ENCODE assay signal across 15 cellular contexts in the genomic region with DNA sequence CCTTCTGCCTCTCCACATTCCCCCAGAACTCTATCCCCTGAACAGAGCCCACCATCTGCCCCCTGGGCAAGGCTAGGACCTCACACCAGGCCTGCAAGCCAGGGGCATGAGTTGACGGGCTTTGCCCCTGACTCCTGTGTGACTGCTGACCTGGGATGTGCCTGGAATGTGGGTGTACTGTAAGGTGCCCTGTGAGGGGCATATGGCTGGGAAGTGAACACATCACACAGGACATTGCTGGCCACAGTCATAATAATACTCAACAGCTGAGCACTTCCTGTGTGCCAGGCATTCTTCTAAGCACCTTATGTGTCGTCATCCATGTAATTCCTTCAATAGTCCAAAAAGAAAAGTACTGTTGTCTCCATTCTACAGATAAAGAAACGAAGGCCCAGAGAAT. TPM values are rescaled to one million over a fixed set of nuclear protein-coding genes. Genes with fewer than 3 reads are reported as not detected.
A peak's percentile ranks its signal among the peaks of the same experiment; 100 is the strongest.
DNase-seq lines count a peak whose midpoint lies in the region; ATAC-seq and TF ChIP-seq lines count a peak whose summit lies in the region.
"Had no signal": no experiment of that assay in that cellular context is flagged by ENCODE, and none has a peak within 500 bp of the region (broad histone marks: within the 10 kb centered on the region; RNA-seq: fewer than 3 reads in every experiment).

No MANE protein-coding gene starts in this region.

- no peaks in the 10 kb centered on the region for H3K36me3 ChIP-seq in breast epithelium
- H3K36me3 ChIP-seq: brain microvascular endothelial cell had no signal

- no peak for ATAC-seq in stimulated activated naive CD8-positive, alpha-beta T cell treated with anti-CD3 and anti-CD28 coated beads, Interleukin-15, Interleukin-2, amounts not matched to agents 100 U/mL and 50 U/mL, for 24 hours
- no peak for ATAC-seq in activated CD8-positive, alpha-beta T cell treated with anti-CD3 and anti-CD28 coated beads for 36 hours

- H3K4me3 Mint-ChIP-seq in stimulated activated naive CD8-positive, alpha-beta T cell treated with anti-CD3 and anti-CD28 coated beads, Interleukin-15, Interleukin-2, amounts not matched to agents 100 ng/mL and 50 ng/mL, for 24 hours: peak overlapping the region; percentile 8
- H3K4me3 Mint-ChIP-seq in activated CD8-positive, alpha-beta T cell treated with anti-CD3 and anti-CD28 coated beads for 36 hours: peak overlapping the region; percentile 11

- H3K27ac ChIP-seq in breast epithelium: no peak overlapping the region
- H3K27ac ChIP-seq: brain microvascular endothelial cell, PC-9 had no signal

- CTCF ChIA-PET in activated CD8-positive, alpha-beta T cell treated with anti-CD3 and anti-CD28 coated beads for 36 hours (lab: Charles Lee): interaction anchor here (1.6 kb wide), 1 partner anchor 16 kb away, joined by 7 read pairs; no protein-coding TSS in a partner anchor

- no peaks in the 10 kb centered on the region for H3K27me3 ChIP-seq in breast epithelium
- H3K27me3 ChIP-seq: brain microvascular endothelial cell had no signal

- intact Hi-C loops in activated CD8-positive, alpha-beta T cell treated with anti-CD3 and anti-CD28 coated beads for 36 hours (cut with micrococcal nuclease): no loop called here
- intact Hi-C loops in breast epithelium (cut with DNase I; ENCODE audit: low total_unique reads): no loop called here

- no peaks in the 10 kb centered on the region for H3K9me3 Mint-ChIP-seq in stimulated activated naive CD8-positive, alpha-beta T cell treated with anti-CD3 and anti-CD28 coated beads, Interleukin-15, Interleukin-2, amounts not matched to agents 100 ng/mL and 50 ng/mL, for 24 hours
- H3K9me3 Mint-ChIP-seq in activated CD8-positive, alpha-beta T cell treated with anti-CD3 and anti-CD28 coated beads for 36 hours: peaks cover 1% of the 10 kb centered on the region

- H3K4me1 ChIP-seq in breast epithelium: peaks cover 0 to 3% of the 10 kb centered on the region in 2 donors

- POLR2A ChIA-PET in activated CD8-positive, alpha-beta T cell treated with anti-CD3 and anti-CD28 coated beads for 36 hours (lab: Charles Lee): interaction anchor here (1.1 to 2.7 kb wide), 2 partner anchors 11 to 40 kb away, joined by 4 to 10 read pairs; no protein-coding TSS in a partner anchor

- no peak overlapping the region for H3K4me3 ChIP-seq in breast epithelium
- H3K4me3 ChIP-seq: PC-9 had no signal

- peaks cover 13% of the 10 kb centered on the region for H3K4me1 Mint-ChIP-seq in stimulated activated naive CD8-positive, alpha-beta T cell treated with anti-CD3 and anti-CD28 coated beads, Interleukin-15, Interleukin-2, amounts not matched to agents 100 ng/mL and 50 ng/mL, for 24 hours (ENCODE audit: low read depth)
- peaks cover 17% of the 10 kb centered on the region for H3K4me1 Mint-ChIP-seq in activated CD8-positive, alpha-beta T cell treated with anti-CD3 and anti-CD28 coated beads for 36 hours (ENCODE audit: low read depth)

- H3K27ac Mint-ChIP-seq in stimulated activated naive CD8-positive, alpha-beta T cell treated with anti-CD3 and anti-CD28 coated beads, Interleukin-15, Interleukin-2, amounts not matched to agents 100 ng/mL and 50 ng/mL, for 24 hours: no peak overlapping the region
- H3K27ac Mint-ChIP-seq in activated CD8-positive, alpha-beta T cell treated with anti-CD3 and anti-CD28 coated beads for 36 hours: no peak overlapping the region
- H3K27ac Mint-ChIP-seq: progenitor cell of endocrine pancreas had no signal

- H3K27me3 Mint-ChIP-seq in stimulated activated naive CD8-positive, alpha-beta T cell treated with anti-CD3 and anti-CD28 coated beads, Interleukin-15, Interleukin-2, amounts not matched to agents 100 ng/mL and 50 ng/mL, for 24 hours: peaks cover 9% of the 10 kb centered on the region
- H3K27me3 Mint-ChIP-seq in activated CD8-positive, alpha-beta T cell treated with anti-CD3 and anti-CD28 coated beads for 36 hours: peaks cover 6% of the 10 kb centered on the region

- no peak for TF ChIP-seq CTCF in activated CD8-positive, alpha-beta T cell treated with anti-CD3 and anti-CD28 coated beads for 36 hours (IDR thresholded peaks at IDR 0.05)
- TF ChIP-seq CTCF in breast epithelium (IDR thresholded peaks at IDR 0.05): no peak

- no peak for TF ChIP-seq POLR2A in breast epithelium (IDR thresholded peaks at IDR 0.05)

- H3K9me3 ChIP-seq in breast epithelium: no peaks in the 10 kb centered on the region

- no peak for DNase-seq in stimulated activated naive CD8-positive, alpha-beta T cell treated with anti-CD3 and anti-CD28 coated beads, Interleukin-15, Interleukin-2, amounts not matched to agents 100 U/mL and 50 U/mL, for 24 hours
- no peak for DNase-seq in activated CD8-positive, alpha-beta T cell treated with anti-CD3 and anti-CD28 coated beads for 36 hours
- DNase-seq in kidney tubule cell (ENCODE audit: low spot score) (peak; percentile 79), ureter (ENCODE audit: low spot score) (no peak), breast epithelium (ENCODE audit: low spot score in 2 of 2) (no peak), anterior cingulate cortex (lab: John Stamatoyannopoulos, UW) (no peak)
- DNase-seq in stimulated activated CD4-positive, alpha-beta T cell treated with anti-CD3 and anti-CD28 coated beads, Interleukin-4, amount 100 ng/mL, for 4 hours: no peak
- DNase-seq: brain microvascular endothelial cell; HCEC 1CT; mesenchymal stem cell; NCI-H446; PC-9; stimulated activated CD4-positive, alpha-beta T cell treated with anti-CD3 and anti-CD28 coated beads, Interleukin-2, amount 100 ng/mL, for 24 hours had no signal

- no peaks in the 10 kb centered on the region for H3K36me3 Mint-ChIP-seq in stimulated activated naive CD8-positive, alpha-beta T cell treated with anti-CD3 and anti-CD28 coated beads, Interleukin-15, Interleukin-2, amounts not matched to agents 100 ng/mL and 50 ng/mL, for 24 hours (ENCODE audit: low read depth)
- H3K36me3 Mint-ChIP-seq in activated CD8-positive, alpha-beta T cell treated with anti-CD3 and anti-CD28 coated beads for 36 hours (ENCODE audit: low read depth): peaks cover 4% of the 10 kb centered on the region

RNA-seq across cellular contexts. Expression of a gene that starts 13.3 kb away (rescaled TPM):
- total RNA-seq in activated CD8-positive, alpha-beta T cell treated with anti-CD3 and anti-CD28 coated beads for 36 hours: 1 to 10 TPM; 4.5 to 5.9 TPM
- total RNA-seq in ureter (17.7 TPM), breast epithelium (10 to 100 TPM in 2 of 3 donors, 1 to 10 TPM in 1; 9.0 to 19.6 (median 11.1) TPM)

RNA-seq across cellular contexts. Expression of a gene that starts 27.2 kb away (rescaled TPM):
- total RNA-seq in activated CD8-positive, alpha-beta T cell treated with anti-CD3 and anti-CD28 coated beads for 36 hours: 100 to 1,000 TPM; 111 to 114 TPM
- total RNA-seq in ureter (53.5 TPM), breast epithelium (10 to 100 TPM; 48.5 to 69.1 (median 52.3) TPM)

RNA-seq across cellular contexts. Expression of a gene that starts 40.7 kb away (rescaled TPM):
- total RNA-seq in activated CD8-positive, alpha-beta T cell treated with anti-CD3 and anti-CD28 coated beads for 36 hours: 1 to 10 TPM; 2.1 to 2.9 TPM
- 0.29 TPM for total RNA-seq in ureter
- total RNA-seq in breast epithelium: 1 to 10 TPM in 2 of 3 donors, under 1 TPM in 1; 0.29 to 5.9 (median 2.1) TPM
